ENCODE assay signal across 22 cellular contexts in genomic region chr18:60191926-60192325, GRCh38.
DNase-seq lines count a peak whose midpoint lies in the region; ATAC-seq, FAIRE-seq and TF ChIP-seq lines count a peak whose summit lies in the region.
"Had no signal": no experiment of that assay in that cellular context is flagged by ENCODE, and none has a peak within 500 bp of the region (broad histone marks: within the 10 kb centered on the region; RNA-seq: fewer than 3 reads in every experiment).

No MANE protein-coding gene starts in this region.

- H3K9me3 Mint-ChIP-seq in neural progenitor cell, result no peaks in the 10 kb centered on the region

- H3K27me3 ChIP-seq in Loucy (ENCODE audit: insufficient read depth, low read length, poor library complexity, severe bottlenecking), result no peaks in the 10 kb centered on the region
- H3K27me3 ChIP-seq in neural progenitor cell, result no peaks in the 10 kb centered on the region
- H3K27me3 ChIP-seq: BE2C, Peyer's patch had no signal

- H3K9ac ChIP-seq in Loucy (ENCODE audit: low read depth, low read length, poor library complexity, severe bottlenecking) (no peak overlapping the region), neural progenitor cell (no peak overlapping the region)

- H3K4me1 ChIP-seq in Loucy (ENCODE audit: insufficient read depth, low read length, poor library complexity, severe bottlenecking), result no peaks in the 10 kb centered on the region
- peaks cover 4% of the 10 kb centered on the region for H3K4me1 ChIP-seq in neural progenitor cell
- H3K4me1 ChIP-seq: A549, Peyer's patch had no signal

- H3F3A ChIP-seq in Loucy (ENCODE audit: low read depth) (no peaks in the 10 kb centered on the region), neural progenitor cell (ENCODE audit: low read depth) (no peaks in the 10 kb centered on the region)

- H3K4me3 ChIP-seq in Loucy (ENCODE audit: low read length, poor library complexity, severe bottlenecking) (no peak overlapping the region), neural progenitor cell (no peak overlapping the region), foreskin fibroblast (ENCODE audit: low read depth in 1 of 2, low read length in 2 of 2) (no peak overlapping the region)
- H3K4me3 ChIP-seq: A549, Peyer's patch had no signal

- peaks cover 8% of the 10 kb centered on the region for H3K4me1 Mint-ChIP-seq in neural progenitor cell

- H3K79me2 ChIP-seq in Loucy (ENCODE audit: insufficient read depth, low read length) (no peaks in the 10 kb centered on the region), neural progenitor cell (ENCODE audit: low read depth) (no peaks in the 10 kb centered on the region)

- no peak overlapping the region for H3K4me3 Mint-ChIP-seq in neural progenitor cell

- H3K4me2 ChIP-seq in Loucy (ENCODE audit: low read depth, low read length, poor library complexity, severe bottlenecking) (no peak overlapping the region), neural progenitor cell (no peak overlapping the region)
- H3K4me2 ChIP-seq: A549 had no signal

- H3K9me3 ChIP-seq in Loucy (ENCODE audit: insufficient read depth, low read depth, low read length) (no peaks in the 10 kb centered on the region), neural progenitor cell (ENCODE audit: low read depth) (no peaks in the 10 kb centered on the region)
- H3K9me3 ChIP-seq: A549, BE2C, Peyer's patch had no signal

- no peak for ATAC-seq in GM21367 (IDR thresholded peaks at IDR 0.05; ENCODE audit: unreplicated experiment)
- ATAC-seq: A549, HCT116, HepG2 had no signal

- H3K27ac Mint-ChIP-seq in neural progenitor cell, result no peak overlapping the region

- TF ChIP-seq CTCF in D721Med (IDR thresholded peaks at IDR 0.05; ENCODE audit: insufficient read depth, missing control alignments) (no peak), Loucy (conservative IDR thresholded peaks at IDR 0.05; ENCODE audit: low read length) (no peak), neural progenitor cell (IDR thresholded peaks at IDR 0.05) (no peak), foreskin fibroblast (IDR thresholded peaks at IDR 0.05; ENCODE audit: low read depth, low read length) (no peak)

- H2AFZ ChIP-seq in Loucy (ENCODE audit: low read length) (peak overlapping the region; percentile 57; the same call in 1 of the 2 replicates), neural progenitor cell (replicated peaks) (peak overlapping the region; percentile 60)

- H3K36me3 ChIP-seq in Loucy (ENCODE audit: insufficient read depth, low read length) (no peaks in the 10 kb centered on the region), neural progenitor cell (no peaks in the 10 kb centered on the region)
- H3K36me3 ChIP-seq: BE2C, Peyer's patch had no signal

- no peaks in the 10 kb centered on the region for H3K36me3 Mint-ChIP-seq in neural progenitor cell

- H3K27me3 Mint-ChIP-seq in neural progenitor cell (ENCODE audit: insufficient read depth, low read depth), result no peaks in the 10 kb centered on the region

- H3K9me2 ChIP-seq in Loucy (replicated peaks; ENCODE audit: low read depth, low read length), result no peaks in the 10 kb centered on the region

- H4K20me1 ChIP-seq in Loucy (ENCODE audit: insufficient read depth, low read length, poor library complexity, severe bottlenecking), result no peaks in the 10 kb centered on the region
- H4K20me1 ChIP-seq in neural progenitor cell (ENCODE audit: low read depth), result no peaks in the 10 kb centered on the region

- peak; percentile 97 for FAIRE-seq in D721Med (lab: Jason Lieb, UNC)
- FAIRE-seq: A549, G401.6, HepG2 had no signal

- no peak overlapping the region for H3K27ac ChIP-seq in neural progenitor cell
- H3K27ac ChIP-seq: A549, Peyer's patch had no signal

- DNase-seq in D721Med (ENCODE audit: insufficient read length, low spot score) (no peak), dermis blood vessel endothelial cell (peak; percentile 22), neural progenitor cell (ENCODE audit: low spot score) (no peak), foreskin fibroblast (no peak), DMS53 treated with DMSO at 0.1 percent for 48 hours (lab: John Stamatoyannopoulos, UW; ENCODE audit: unreplicated experiment) (no peak)
- DNase-seq: BE2C, Calu3, DMS153, Kasumi-1, MV-4-11, NCI-H1105 treated with DMSO at 0.1 percent for 48 hours, NCI-H2029, NCI-H446 treated with DMSO at 0.1 percent for 48 hours, NCI-H526, Peyer's patch, SHP77 treated with DMSO at 0.1 percent for 48 hours had no signal
